ENCODE assay signal across 1 cellular context in the genomic region with DNA sequence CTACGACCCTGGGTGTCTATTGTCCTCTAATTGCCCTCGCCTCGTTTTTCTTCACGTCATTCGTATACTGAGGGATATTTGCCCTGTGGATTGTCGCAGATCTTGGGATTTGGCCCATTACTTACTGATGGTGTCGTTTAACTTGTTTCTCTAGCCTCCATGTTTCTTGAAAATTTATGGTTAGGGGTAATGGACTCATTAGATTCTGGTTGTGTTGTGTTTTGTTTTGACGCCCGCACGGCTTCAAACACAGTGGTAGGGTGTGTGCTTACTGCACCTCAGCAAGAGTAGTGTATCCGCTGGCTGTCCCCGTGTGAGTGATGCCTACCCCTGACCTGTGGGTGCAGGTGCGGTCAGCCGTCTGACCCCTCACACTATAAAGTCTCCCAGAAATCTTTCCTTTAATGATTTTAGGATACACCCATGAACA.
TF ChIP-seq lines count a peak whose summit lies in the region.

No MANE protein-coding gene starts in this region.

TF ChIP-seq in H1, 55 proteins besides CTCF, POLR2A, EP300 and RAD21:
- no peak for TF ChIP-seq KDM1A (IDR thresholded peaks at IDR 0.05; ENCODE audit: borderline replicate concordance, low read length)
- 0 out of 2 replicates have a peak, but pooled peaks have one; percentile 11 for TF ChIP-seq TAF1 (IDR thresholded peaks at IDR 0.05; ENCODE audit: low read depth, low read length)
- TF ChIP-seq ASH2L (IDR thresholded peaks at IDR 0.05; ENCODE audit: low read length): peak; percentile 11
